11 cellular contexts compared by ENCODE assay signal in the genomic region with DNA sequence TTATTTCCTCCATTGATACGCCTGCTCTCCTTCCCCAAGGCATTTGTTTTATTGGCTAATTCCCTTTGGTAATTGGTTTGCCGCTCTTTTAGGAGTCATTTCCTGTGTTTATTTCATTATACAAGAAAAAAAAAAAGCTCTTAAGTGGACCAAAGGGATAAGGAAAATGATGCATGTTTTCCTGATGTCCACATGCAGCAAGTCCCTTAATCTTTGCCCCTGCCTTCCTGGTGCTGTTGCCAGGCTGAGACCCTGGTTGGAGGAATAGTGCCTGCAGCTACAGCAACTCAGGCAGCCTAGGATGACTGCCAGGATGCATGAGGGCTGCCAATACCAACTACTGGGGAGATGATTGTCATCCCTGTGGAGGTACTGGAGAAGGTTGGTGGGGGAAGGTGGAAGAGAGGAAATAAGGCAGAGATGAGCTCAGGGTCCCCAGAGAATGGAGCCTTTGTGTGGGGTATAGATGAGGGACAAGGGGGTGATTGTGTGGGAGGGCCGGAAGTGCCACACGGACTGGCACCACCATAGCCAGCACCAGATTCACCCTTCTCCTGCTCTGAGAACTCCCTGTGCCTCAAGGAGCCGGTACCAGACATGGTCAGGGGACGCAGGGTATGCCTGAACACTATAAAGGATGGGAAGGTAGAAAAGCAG. TPM values are rescaled to one million over a fixed set of nuclear protein-coding genes. Genes with fewer than 3 reads are reported as not detected.
DNase-seq lines count a peak whose midpoint lies in the region; TF ChIP-seq lines count a peak whose summit lies in the region.
"Had no signal": no experiment of that assay in that cellular context is flagged by ENCODE, and none has a peak within 500 bp of the region (broad histone marks: within the 10 kb centered on the region; RNA-seq: fewer than 3 reads in every experiment).

No MANE protein-coding gene starts in this region.

- DNase-seq in activated naive CD4-positive, alpha-beta T cell treated with Interleukin-2 at 50 U/mL for 16 hours, result no peak
- DNase-seq in hepatocyte (ENCODE audit: low spot score) (peak; percentile 2), DMS53 treated with DMSO at 0.1 percent for 48 hours (lab: John Stamatoyannopoulos, UW; ENCODE audit: unreplicated experiment) (no peak), WERI-Rb-1 (no peak)
- no peak for DNase-seq in effector CD8-positive, alpha-beta T cell (lab: John Stamatoyannopoulos, UW)
- DNase-seq: brain microvascular endothelial cell, NCI-H446 treated with DMSO at 0.1 percent for 48 hours had no signal

- H3K4me3 Mint-ChIP-seq in activated naive CD4-positive, alpha-beta T cell treated with anti-CD3 and anti-CD28 coated beads, Interleukin-2, amount 50 U/mL, for 24 hours, result no peak overlapping the region
- H3K4me3 Mint-ChIP-seq in activated naive CD8-positive, alpha-beta T cell, result no peak overlapping the region

- peaks cover 13% of the 10 kb centered on the region for H3K4me1 Mint-ChIP-seq in activated naive CD4-positive, alpha-beta T cell treated with anti-CD3 and anti-CD28 coated beads, Interleukin-2, amount 50 U/mL, for 24 hours
- peaks cover 19% of the 10 kb centered on the region for H3K4me1 Mint-ChIP-seq in activated naive CD8-positive, alpha-beta T cell (ENCODE audit: low read depth)

- H4K20me1 ChIP-seq in hepatocyte (ENCODE audit: insufficient read depth, poor library complexity, severe bottlenecking), result no peaks in the 10 kb centered on the region

- no peaks in the 10 kb centered on the region for H3K27me3 Mint-ChIP-seq in activated naive CD4-positive, alpha-beta T cell treated with anti-CD3 and anti-CD28 coated beads, Interleukin-2, amount 50 U/mL, for 24 hours
- H3K27me3 Mint-ChIP-seq in activated naive CD8-positive, alpha-beta T cell, result no peaks in the 10 kb centered on the region
- H3K27me3 Mint-ChIP-seq: CD4-positive, CD25-positive, alpha-beta regulatory T cell had no signal

- 82% methylated on average over 6 of the region's 6 CpGs for WGBS in hepatocyte (ENCODE audit: low lambda C conversion rate, missing lambda C conversion rate)

- H3K4me1 ChIP-seq in hepatocyte (ENCODE audit: insufficient read depth) (peaks cover 4% of the 10 kb centered on the region), subcutaneous abdominal adipose tissue (ENCODE audit: control insufficient read depth in 5 of 5, insufficient read depth in 5 of 5, low read length in 5 of 5) (peaks cover 1 to 17% (median 8%) of the 10 kb centered on the region in 5 donors)

- H3K9me3 ChIP-seq in hepatocyte (ENCODE audit: low read depth), result no peaks in the 10 kb centered on the region
- H3K9me3 ChIP-seq in subcutaneous abdominal adipose tissue (ENCODE audit: control insufficient read depth in 5 of 5, low read length in 5 of 5), result no peaks in the 10 kb centered on the region
- no peaks in the 10 kb centered on the region for H3K9me3 ChIP-seq in WERI-Rb-1 (ENCODE audit: severe bottlenecking)

- no peaks in the 10 kb centered on the region for H3K79me2 ChIP-seq in hepatocyte

- TF ChIP-seq CTCF in hepatocyte (IDR thresholded peaks at IDR 0.05; ENCODE audit: poor library complexity) (no peak), WERI-Rb-1 (IDR thresholded peaks at IDR 0.05; ENCODE audit: low read depth, low read length) (no peak)

- H3K4me2 ChIP-seq in hepatocyte, result no peak overlapping the region

- H3K27ac Mint-ChIP-seq in activated naive CD4-positive, alpha-beta T cell treated with anti-CD3 and anti-CD28 coated beads, Interleukin-2, amount 50 U/mL, for 24 hours, result peak overlapping the region; percentile 37
- H3K27ac Mint-ChIP-seq in activated naive CD8-positive, alpha-beta T cell, result peak overlapping the region; percentile 76

- no peaks in the 10 kb centered on the region for H3K36me3 Mint-ChIP-seq in activated naive CD4-positive, alpha-beta T cell treated with anti-CD3 and anti-CD28 coated beads, Interleukin-2, amount 50 U/mL, for 24 hours
- no peaks in the 10 kb centered on the region for H3K36me3 Mint-ChIP-seq in activated naive CD8-positive, alpha-beta T cell

- H3K9me3 Mint-ChIP-seq in activated naive CD4-positive, alpha-beta T cell treated with anti-CD3 and anti-CD28 coated beads, Interleukin-2, amount 50 U/mL, for 24 hours, result no peaks in the 10 kb centered on the region
- H3K9me3 Mint-ChIP-seq in activated naive CD8-positive, alpha-beta T cell (ENCODE audit: low read depth), result no peaks in the 10 kb centered on the region
- H3K9me3 Mint-ChIP-seq: CD4-positive, CD25-positive, alpha-beta regulatory T cell had no signal

- no peaks in the 10 kb centered on the region for H3K27me3 ChIP-seq in hepatocyte
- no peaks in the 10 kb centered on the region for H3K27me3 ChIP-seq in subcutaneous abdominal adipose tissue (ENCODE audit: control insufficient read depth in 5 of 5, insufficient read depth in 4 of 5, low read length in 5 of 5)
- H3K27me3 ChIP-seq in WERI-Rb-1 (ENCODE audit: insufficient read depth, low read depth, severe bottlenecking), result no peaks in the 10 kb centered on the region
- H3K27me3 ChIP-seq: brain microvascular endothelial cell had no signal

- no peaks in the 10 kb centered on the region for H3K9me2 ChIP-seq in hepatocyte (replicated peaks; ENCODE audit: insufficient read depth)

- H3K9ac ChIP-seq in subcutaneous abdominal adipose tissue (ENCODE audit: low read length in 5 of 5), result no peak overlapping the region

- H3K27ac ChIP-seq in hepatocyte (no peak overlapping the region), subcutaneous abdominal adipose tissue (ENCODE audit: low read depth, low read length) (peak overlapping the region; percentile 57), WERI-Rb-1 (no peak overlapping the region)
- H3K27ac ChIP-seq: brain microvascular endothelial cell had no signal

- H3K4me3 ChIP-seq in hepatocyte (no peak overlapping the region), subcutaneous abdominal adipose tissue (ENCODE audit: low read depth in 1 of 5, low read length in 5 of 5) (no peak overlapping the region), WERI-Rb-1 (ENCODE audit: low read depth, low read length) (no peak overlapping the region)

- no peak overlapping the region for H2AFZ ChIP-seq in hepatocyte

- H3K36me3 ChIP-seq in hepatocyte (replicated peaks; ENCODE audit: insufficient read depth, low read depth) (no peaks in the 10 kb centered on the region), subcutaneous abdominal adipose tissue (ENCODE audit: control insufficient read depth in 5 of 5, insufficient read depth in 5 of 5, low read length in 5 of 5) (peaks cover 0 to 45% (median 44%) of the 10 kb centered on the region in 5 donors), WERI-Rb-1 (peaks cover 49% of the 10 kb centered on the region)

RNA-seq across cellular contexts. Expression of gene GATAD2B, which starts 6.1 kb away (rescaled TPM):
- total RNA-seq in hepatocyte, result 7.4 and 11.7 TPM in 2 replicates
- 5.4 TPM in 2 replicates for polyA plus RNA-seq in hepatocyte

RNA-seq across cellular contexts. Expression of gene DENND4B, which starts 17.6 kb away (rescaled TPM):
- total RNA-seq in hepatocyte, result 8.8 and 15.4 TPM in 2 replicates
- polyA plus RNA-seq in hepatocyte, result 22.3 and 30.6 TPM in 2 replicates

RNA-seq across cellular contexts. Expression of gene CRTC2, which starts 29.5 kb away (rescaled TPM):
- 7.6 and 10.5 TPM in 2 replicates for total RNA-seq in hepatocyte
- 27.1 and 28.0 TPM in 2 replicates for polyA plus RNA-seq in hepatocyte

RNA-seq across cellular contexts. Expression of gene SLC39A1, which starts 34.4 kb away (rescaled TPM):
- 141 and 158 TPM in 2 replicates for total RNA-seq in hepatocyte
- polyA plus RNA-seq in hepatocyte, result 163 and 174 TPM in 2 replicates

RNA-seq across cellular contexts. Expression of gene CREB3L4, which starts 38.8 kb away (rescaled TPM):
- 10.9 and 15.1 TPM in 2 replicates for total RNA-seq in hepatocyte
- 8.6 and 16.6 TPM in 2 replicates for polyA plus RNA-seq in hepatocyte
